13 cellular contexts compared by ENCODE assay signal in genomic region chr7:73565675-73566342, GRCh38. TPM values are rescaled to one million over a fixed set of nuclear protein-coding genes. Genes with fewer than 3 reads are reported as not detected.
DNase-seq lines count a peak whose midpoint lies in the region; ATAC-seq, FAIRE-seq and TF ChIP-seq lines count a peak whose summit lies in the region.
"Had no signal": no experiment of that assay in that cellular context is flagged by ENCODE, and none has a peak within 500 bp of the region (broad histone marks: within the 10 kb centered on the region; RNA-seq: fewer than 3 reads in every experiment).

No MANE protein-coding gene starts in this region.

- no peak for DNase-seq in stimulated activated naive CD8-positive, alpha-beta T cell treated with anti-CD3 and anti-CD28 coated beads, Interleukin-15, Interleukin-2, amounts not matched to agents 100 U/mL and 50 U/mL, for 24 hours
- no peak for DNase-seq in activated CD4-positive, alpha-beta memory T cell treated with anti-CD3 and anti-CD28 coated beads for 36 hours
- DNase-seq in left lung, result no peak
- no peak for DNase-seq in WTC11 (ENCODE audit: low spot score)
- no peak for DNase-seq in HTR-8/SVneo (ENCODE audit: insufficient read length, low spot score)
- DNase-seq in SJCRH30, result no peak
- no peak for DNase-seq in AG08395 (ENCODE audit: low spot score)
- DNase-seq: activated CD4-positive, CD25-positive, alpha-beta regulatory T cell; Caco-2; NCI-H526 treated with DMSO at 0.1 percent for 48 hours had no signal

- H3K27ac Mint-ChIP-seq in stimulated activated naive CD8-positive, alpha-beta T cell treated with anti-CD3 and anti-CD28 coated beads, Interleukin-15, Interleukin-2, amounts not matched to agents 100 ng/mL and 50 ng/mL, for 24 hours, result no peak overlapping the region
- no peak overlapping the region for H3K27ac Mint-ChIP-seq in activated CD4-positive, alpha-beta memory T cell treated with anti-CD3 and anti-CD28 coated beads for 36 hours
- H3K27ac Mint-ChIP-seq in WTC11, result no peak overlapping the region

- intact Hi-C loops in activated CD4-positive, alpha-beta memory T cell treated with anti-CD3 and anti-CD28 coated beads for 36 hours (cut with micrococcal nuclease), result no loop called here
- intact Hi-C loops in left lung (cut with DNase I), result no loop called here

- H3K4me3 ChIP-seq in left lung (peak overlapping the region; percentile 2 to 23), SJCRH30 (no peak overlapping the region)

- no peak for ATAC-seq in stimulated activated naive CD8-positive, alpha-beta T cell treated with anti-CD3 and anti-CD28 coated beads, Interleukin-15, Interleukin-2, amounts not matched to agents 100 U/mL and 50 U/mL, for 24 hours
- ATAC-seq in left lung (peak; percentile 19), WTC11 (no peak)
- ATAC-seq: HCT116, pancreas had no signal

- no peak for FAIRE-seq in HTR-8/SVneo (lab: Jason Lieb, UNC)
- FAIRE-seq: pancreas had no signal

- H3K36me3 Mint-ChIP-seq in stimulated activated naive CD8-positive, alpha-beta T cell treated with anti-CD3 and anti-CD28 coated beads, Interleukin-15, Interleukin-2, amounts not matched to agents 100 ng/mL and 50 ng/mL, for 24 hours (ENCODE audit: low read depth), result peaks cover 17% of the 10 kb centered on the region
- peaks cover 11% of the 10 kb centered on the region for H3K36me3 Mint-ChIP-seq in activated CD4-positive, alpha-beta memory T cell treated with anti-CD3 and anti-CD28 coated beads for 36 hours
- H3K36me3 Mint-ChIP-seq in WTC11, result peaks cover 12% of the 10 kb centered on the region

- no peaks in the 10 kb centered on the region for H3K9me3 ChIP-seq in left lung
- H3K9me3 ChIP-seq in SJCRH30 (replicated peaks), result no peaks in the 10 kb centered on the region
- H3K9me3 ChIP-seq: Caco-2, pancreas had no signal

- CTCF ChIA-PET in activated CD4-positive, alpha-beta memory T cell treated with anti-CD3 and anti-CD28 coated beads for 36 hours (lab: Charles Lee), result interaction anchor here (0.9 to 1.3 kb wide), 2 partner anchors 9 to 12 kb away, joined by 4 read pairs; partner anchors contain the start of gene TBL2
- CTCF ChIA-PET in WTC11 (lab: Charles Lee), result interaction anchor here (1.1 kb wide), 1 partner anchor 192 kb away, joined by 3 read pairs; no protein-coding TSS in a partner anchor

- H3K4me3 Mint-ChIP-seq in stimulated activated naive CD8-positive, alpha-beta T cell treated with anti-CD3 and anti-CD28 coated beads, Interleukin-15, Interleukin-2, amounts not matched to agents 100 ng/mL and 50 ng/mL, for 24 hours, result peak overlapping the region; percentile 74
- H3K4me3 Mint-ChIP-seq in activated CD4-positive, alpha-beta memory T cell treated with anti-CD3 and anti-CD28 coated beads for 36 hours, result peak overlapping the region; percentile 64
- no peak overlapping the region for H3K4me3 Mint-ChIP-seq in WTC11

- POLR2A ChIA-PET in activated CD4-positive, alpha-beta memory T cell treated with anti-CD3 and anti-CD28 coated beads for 36 hours (lab: Charles Lee), result interaction anchor here (1.1 to 1.4 kb wide), 4 partner anchors 8 to 46 kb away, joined by 3 to 6 read pairs (median 5); partner anchors contain the start of genes BAZ1B, BCL7B and TBL2
- POLR2A ChIA-PET in WTC11 (lab: Charles Lee), result no interaction called here

- H3K27me3 ChIP-seq in left lung, result no peaks in the 10 kb centered on the region
- no peaks in the 10 kb centered on the region for H3K27me3 ChIP-seq in SJCRH30
- H3K27me3 ChIP-seq: pancreas had no signal

- peaks cover 23% of the 10 kb centered on the region for H3K4me1 Mint-ChIP-seq in stimulated activated naive CD8-positive, alpha-beta T cell treated with anti-CD3 and anti-CD28 coated beads, Interleukin-15, Interleukin-2, amounts not matched to agents 100 ng/mL and 50 ng/mL, for 24 hours (ENCODE audit: low read depth)
- H3K4me1 Mint-ChIP-seq in activated CD4-positive, alpha-beta memory T cell treated with anti-CD3 and anti-CD28 coated beads for 36 hours (ENCODE audit: low read depth), result peaks cover 23% of the 10 kb centered on the region
- peaks cover 8% of the 10 kb centered on the region; the same call in 1 of the 2 replicates for H3K4me1 Mint-ChIP-seq in WTC11

- H3K4me1 ChIP-seq in left lung (peaks cover 0 to 14% of the 10 kb centered on the region in 2 donors), SJCRH30 (peaks cover 12% of the 10 kb centered on the region)
- H3K4me1 ChIP-seq: pancreas had no signal

- TF ChIP-seq CTCF in left lung (IDR thresholded peaks at IDR 0.05) (no peak), WTC11 (IDR thresholded peaks at IDR 0.05) (no peak)

- H3K27ac ChIP-seq in left lung (no peak overlapping the region), SJCRH30 (no peak overlapping the region)
- H3K27ac ChIP-seq: pancreas had no signal

- H3K27me3 Mint-ChIP-seq in stimulated activated naive CD8-positive, alpha-beta T cell treated with anti-CD3 and anti-CD28 coated beads, Interleukin-15, Interleukin-2, amounts not matched to agents 100 ng/mL and 50 ng/mL, for 24 hours, result no peaks in the 10 kb centered on the region
- no peaks in the 10 kb centered on the region for H3K27me3 Mint-ChIP-seq in activated CD4-positive, alpha-beta memory T cell treated with anti-CD3 and anti-CD28 coated beads for 36 hours
- H3K27me3 Mint-ChIP-seq in WTC11 (ENCODE audit: low read depth), result peaks cover 10% of the 10 kb centered on the region

- no peaks in the 10 kb centered on the region for H3K9me3 Mint-ChIP-seq in stimulated activated naive CD8-positive, alpha-beta T cell treated with anti-CD3 and anti-CD28 coated beads, Interleukin-15, Interleukin-2, amounts not matched to agents 100 ng/mL and 50 ng/mL, for 24 hours
- H3K9me3 Mint-ChIP-seq in activated CD4-positive, alpha-beta memory T cell treated with anti-CD3 and anti-CD28 coated beads for 36 hours, result no peaks in the 10 kb centered on the region
- H3K9me3 Mint-ChIP-seq in WTC11, result peaks cover 3% of the 10 kb centered on the region; the same call in 1 of the 2 replicates

- H3K36me3 ChIP-seq in left lung, result peaks cover 0 to 26% of the 10 kb centered on the region in 2 donors
- peaks cover 20% of the 10 kb centered on the region for H3K36me3 ChIP-seq in SJCRH30

TF ChIP-seq in WTC11, 78 proteins besides CTCF, POLR2A, EP300 and RAD21 (continues in another document):
- TF ChIP-seq ATF2 (CRISPR knock-in tag; IDR thresholded peaks at IDR 0.05; ENCODE audit: borderline replicate concordance, low read depth), result no peak
- no peak for TF ChIP-seq RELA (CRISPR knock-in tag; IDR thresholded peaks at IDR 0.05; ENCODE audit: borderline replicate concordance)
- TF ChIP-seq TP53 (CRISPR knock-in tag; IDR thresholded peaks at IDR 0.05), result no peak
- no peak for TF ChIP-seq NR2C2 (CRISPR knock-in tag; IDR thresholded peaks at IDR 0.05)
- TF ChIP-seq JUN (CRISPR knock-in tag; IDR thresholded peaks at IDR 0.05), result no peak
- TF ChIP-seq, protein P1, sequence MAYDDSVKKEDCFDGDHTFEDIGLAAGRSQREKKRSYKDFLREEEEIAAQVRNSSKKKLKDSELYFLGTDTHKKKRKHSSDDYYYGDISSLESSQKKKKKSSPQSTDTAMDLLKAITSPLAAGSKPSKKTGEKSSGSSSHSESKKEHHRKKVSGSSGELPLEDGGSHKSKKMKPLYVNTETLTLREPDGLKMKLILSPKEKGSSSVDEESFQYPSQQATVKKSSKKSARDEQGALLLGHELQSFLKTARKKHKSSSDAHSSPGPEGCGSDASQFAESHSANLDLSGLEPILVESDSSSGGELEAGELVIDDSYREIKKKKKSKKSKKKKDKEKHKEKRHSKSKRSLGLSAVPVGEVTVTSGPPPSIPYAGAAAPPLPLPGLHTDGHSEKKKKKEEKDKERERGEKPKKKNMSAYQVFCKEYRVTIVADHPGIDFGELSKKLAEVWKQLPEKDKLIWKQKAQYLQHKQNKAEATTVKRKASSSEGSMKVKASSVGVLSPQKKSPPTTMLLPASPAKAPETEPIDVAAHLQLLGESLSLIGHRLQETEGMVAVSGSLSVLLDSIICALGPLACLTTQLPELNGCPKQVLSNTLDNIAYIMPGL (CRISPR knock-in tag; IDR thresholded peaks at IDR 0.05), result no peak
- TF ChIP-seq, protein P2, sequence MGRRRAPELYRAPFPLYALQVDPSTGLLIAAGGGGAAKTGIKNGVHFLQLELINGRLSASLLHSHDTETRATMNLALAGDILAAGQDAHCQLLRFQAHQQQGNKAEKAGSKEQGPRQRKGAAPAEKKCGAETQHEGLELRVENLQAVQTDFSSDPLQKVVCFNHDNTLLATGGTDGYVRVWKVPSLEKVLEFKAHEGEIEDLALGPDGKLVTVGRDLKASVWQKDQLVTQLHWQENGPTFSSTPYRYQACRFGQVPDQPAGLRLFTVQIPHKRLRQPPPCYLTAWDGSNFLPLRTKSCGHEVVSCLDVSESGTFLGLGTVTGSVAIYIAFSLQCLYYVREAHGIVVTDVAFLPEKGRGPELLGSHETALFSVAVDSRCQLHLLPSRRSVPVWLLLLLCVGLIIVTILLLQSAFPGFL (CRISPR knock-in tag; IDR thresholded peaks at IDR 0.05; ENCODE audit: borderline replicate concordance), result no peak
- TF ChIP-seq HMGA2 (CRISPR knock-in tag; IDR thresholded peaks at IDR 0.05), result no peak

RNA-seq across cellular contexts. Expression of gene BCL7B, which starts 8.3 kb away (rescaled TPM):
- 10 to 100 TPM; 48.0 to 50.3 TPM for total RNA-seq in activated CD4-positive, alpha-beta memory T cell treated with anti-CD3 and anti-CD28 coated beads for 36 hours
- total RNA-seq in left lung, result 10 to 100 TPM; 46.0 to 57.8 TPM
- total RNA-seq in WTC11 (2021), result 26.0 to 28.5 TPM (median 27.7 TPM) in 3 replicates
- 38.8 and 39.7 TPM in 2 replicates for total RNA-seq in SJCRH30 (2014; rRNA removed; shearing (Covaris generic))

RNA-seq across cellular contexts. Expression of gene TBL2, which starts 12.6 kb away (rescaled TPM):
- total RNA-seq in activated CD4-positive, alpha-beta memory T cell treated with anti-CD3 and anti-CD28 coated beads for 36 hours, result 10 to 100 TPM; 23.0 to 25.3 TPM
- total RNA-seq in left lung (10 to 100 TPM; 29.9 to 38.8 TPM), WTC11 (2021) (28.6 to 32.3 TPM (median 29.0 TPM) in 3 replicates)
- total RNA-seq in SJCRH30 (2014; rRNA removed; shearing (Covaris generic)), result 43.8 and 55.9 TPM in 2 replicates

RNA-seq across cellular contexts. Expression of gene BAZ1B, which starts 43.7 kb away (rescaled TPM):
- 10 to 100 TPM; 82.3 to 83.8 TPM for total RNA-seq in activated CD4-positive, alpha-beta memory T cell treated with anti-CD3 and anti-CD28 coated beads for 36 hours
- total RNA-seq in left lung (10 to 100 TPM; 51.7 to 55.8 TPM), WTC11 (2021) (64.9 to 66.5 TPM (median 66.3 TPM) in 3 replicates)
- total RNA-seq in SJCRH30 (2014; rRNA removed; shearing (Covaris generic)), result 128 and 139 TPM in 2 replicates

RNA-seq across cellular contexts. Expression of gene MLXIPL, which starts 58.5 kb away (rescaled TPM):
- total RNA-seq in activated CD4-positive, alpha-beta memory T cell treated with anti-CD3 and anti-CD28 coated beads for 36 hours, result not detected
- 1 to 10 TPM; 1.4 to 6.2 TPM for total RNA-seq in left lung
- total RNA-seq in WTC11 (2021), result 20.4 to 26.6 TPM (median 23.8 TPM) in 3 replicates
- 0.10 TPM in 1 of 2 replicates, not detected in the other for total RNA-seq in SJCRH30 (2014; rRNA removed; shearing (Covaris generic))
